ENCODE assay signal across 10 cellular contexts in the genomic region with DNA sequence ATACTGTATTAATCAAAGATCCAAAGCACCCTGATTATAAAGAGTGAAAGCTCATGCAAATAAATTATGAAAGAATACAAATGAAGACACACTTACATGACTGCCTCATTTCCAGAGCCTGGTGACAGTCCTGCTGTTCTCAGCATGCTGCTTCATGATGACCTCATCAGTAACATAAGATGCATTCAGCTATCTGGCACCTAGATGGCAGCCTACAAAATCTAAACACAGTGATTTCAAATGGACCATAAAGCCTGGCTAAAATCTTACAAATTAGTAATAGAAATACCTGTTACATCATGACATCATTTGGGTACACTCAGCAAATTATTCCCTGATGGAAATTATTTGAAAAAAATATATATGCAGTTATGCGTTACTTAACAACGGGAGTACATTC.
DNase-seq lines count a peak whose midpoint lies in the region; ATAC-seq and TF ChIP-seq lines count a peak whose summit lies in the region.
"Had no signal": no experiment of that assay in that cellular context is flagged by ENCODE, and none has a peak within 500 bp of the region (broad histone marks: within the 10 kb centered on the region; RNA-seq: fewer than 3 reads in every experiment).

No MANE protein-coding gene starts in this region.

- H3K4ac ChIP-seq in H9 (ENCODE audit: low read depth, low read length), result no peak overlapping the region

- H3K18ac ChIP-seq in H9 (ENCODE audit: insufficient read length, low read depth, low read length), result no peak overlapping the region

- H3K9ac ChIP-seq in H9 (ENCODE audit: extremely low read depth, insufficient read length, low read length), result no peak overlapping the region

- no peak overlapping the region for H3K27ac ChIP-seq in H9 (ENCODE audit: insufficient read length, low read depth, low read length)
- H3K27ac ChIP-seq: neutrophil had no signal

- H2BK15ac ChIP-seq in H9 (ENCODE audit: low read depth, low read length), result no peak overlapping the region

- H3K27ac Mint-ChIP-seq in H9, result no peak overlapping the region
- no peak overlapping the region for H3K27ac Mint-ChIP-seq in osteocyte (ENCODE audit: unreplicated experiment)
- no peak overlapping the region for H3K27ac Mint-ChIP-seq in stimulated activated naive B cell treated with anti-CD40 and anti-IgM and Interleukin-4, amounts not matched to agents 10 μg/mL and 1 μg/mL and 100 μg/mL, for 72 hours
- H3K27ac Mint-ChIP-seq: activated B cell treated with CpG ODN at 0.5 μM for 24 hours had no signal

- H3K9me3 Mint-ChIP-seq in H9 (peaks cover 2 to 3% of the 10 kb centered on the region in 2 experiments; a peak in 2 of 5 replicates), osteocyte (ENCODE audit: unreplicated experiment) (no peaks in the 10 kb centered on the region)
- peaks cover 1 to 4% of the 10 kb centered on the region in 2 donors for H3K9me3 Mint-ChIP-seq in stimulated activated naive B cell treated with anti-CD40 and anti-IgM and Interleukin-4, amounts not matched to agents 10 μg/mL and 1 μg/mL and 100 μg/mL, for 72 hours

- H2BK5ac ChIP-seq in H9 (ENCODE audit: insufficient read length, low read length), result no peak overlapping the region

- no peaks in the 10 kb centered on the region for H3K79me2 ChIP-seq in H9 (ENCODE audit: insufficient read depth, low read length)

- H3K56ac ChIP-seq in H9 (ENCODE audit: insufficient read length, low read depth, low read length), result no peak overlapping the region

- H4K5ac ChIP-seq in H9 (ENCODE audit: insufficient read length, low read depth, low read length), result no peak overlapping the region

- no peak overlapping the region for H3K14ac ChIP-seq in H9 (ENCODE audit: insufficient read depth, low read length)

- no peak overlapping the region for H4K8ac ChIP-seq in H9 (replicated peaks; ENCODE audit: insufficient read length, low read depth, low read length)

- H3K23me2 ChIP-seq in H9 (ENCODE audit: insufficient read length, low read depth, low read length, poor library complexity, severe bottlenecking), result no peaks in the 10 kb centered on the region

- peak; percentile 34 for DNase-seq in H9
- DNase-seq in NCI-H226, result peak; percentile 12
- DNase-seq in choroid plexus epithelial cell (ENCODE audit: low read depth), result peak; percentile 81
- DNase-seq in osteocyte (ENCODE audit: extremely low spot score, unreplicated experiment), result no peak
- DNase-seq in stimulated activated naive B cell treated with anti-CD40 and anti-IgM and Interleukin-4, amounts not matched to agents 10 μg/mL and 1 μg/mL and 100 μg/mL, for 72 hours, result no peak
- no peak for DNase-seq in GM13977 (ENCODE audit: low spot score)
- no peak for DNase-seq in stimulated activated naive CD4-positive, alpha-beta T cell (lab: John Stamatoyannopoulos, UW)
- DNase-seq: activated B cell treated with CpG ODN at 0.5 μM for 24 hours had no signal

- no peak overlapping the region for H2BK12ac ChIP-seq in H9 (ENCODE audit: insufficient read length, low read depth, low read length)

- H3K27me3 ChIP-seq in H9 (ENCODE audit: insufficient read depth, low read length), result no peaks in the 10 kb centered on the region
- H3K27me3 ChIP-seq: neutrophil had no signal

- H2BK20ac ChIP-seq in H9 (ENCODE audit: low read depth, low read length, poor library complexity, severe bottlenecking), result no peak overlapping the region

- H3K4me2 ChIP-seq in H9 (ENCODE audit: insufficient read depth, insufficient read length, low read length), result no peak overlapping the region

- H3K9me3 ChIP-seq in H9 (ENCODE audit: control insufficient read depth, low read depth, low read length), result no peaks in the 10 kb centered on the region
- H3K9me3 ChIP-seq: neutrophil had no signal

- no peak for ATAC-seq in stimulated activated naive B cell treated with anti-CD40 and anti-IgM and Interleukin-4, amounts not matched to agents 10 μg/mL and 1 μg/mL and 100 μg/mL, for 72 hours (replicated peaks)
- ATAC-seq in GM18907 (IDR thresholded peaks at IDR 0.05; ENCODE audit: unreplicated experiment), result no peak

- H2AFZ ChIP-seq in H9 (ENCODE audit: low read length), result no peak overlapping the region

- no peak overlapping the region for H2AK5ac ChIP-seq in H9 (ENCODE audit: insufficient read length, low read length)

- no peak overlapping the region for H3T11ph ChIP-seq in H9 (ENCODE audit: low read length)

- no peaks in the 10 kb centered on the region for H4K20me1 ChIP-seq in H9 (ENCODE audit: control insufficient read depth, insufficient read depth, insufficient read length)

- no peak overlapping the region for H4K91ac ChIP-seq in H9 (ENCODE audit: insufficient read length, low read depth, low read length)

- H3K4me3 ChIP-seq in choroid plexus epithelial cell (ENCODE audit: low read depth, low read length), result no peak overlapping the region

- no peaks in the 10 kb centered on the region for H3K36me3 Mint-ChIP-seq in H9 (ENCODE audit: insufficient read depth in 1 of 3, low read depth in 3 of 3)
- no peaks in the 10 kb centered on the region for H3K36me3 Mint-ChIP-seq in osteocyte (ENCODE audit: unreplicated experiment)
- no peaks in the 10 kb centered on the region for H3K36me3 Mint-ChIP-seq in stimulated activated naive B cell treated with anti-CD40 and anti-IgM and Interleukin-4, amounts not matched to agents 10 μg/mL and 1 μg/mL and 100 μg/mL, for 72 hours

- no peak overlapping the region for H2BK120ac ChIP-seq in H9 (ENCODE audit: low read depth, low read length, poor library complexity, severe bottlenecking)

- no peaks in the 10 kb centered on the region for H3K4me1 Mint-ChIP-seq in H9
- no peaks in the 10 kb centered on the region for H3K4me1 Mint-ChIP-seq in osteocyte (ENCODE audit: unreplicated experiment)
- H3K4me1 Mint-ChIP-seq in stimulated activated naive B cell treated with anti-CD40 and anti-IgM and Interleukin-4, amounts not matched to agents 10 μg/mL and 1 μg/mL and 100 μg/mL, for 72 hours, result no peaks in the 10 kb centered on the region
- H3K4me1 Mint-ChIP-seq: activated B cell treated with CpG ODN at 0.5 μM for 24 hours had no signal

- no peak overlapping the region for H3K4me3 Mint-ChIP-seq in H9
- H3K4me3 Mint-ChIP-seq in osteocyte (ENCODE audit: unreplicated experiment), result no peak overlapping the region
- no peak overlapping the region for H3K4me3 Mint-ChIP-seq in stimulated activated naive B cell treated with anti-CD40 and anti-IgM and Interleukin-4, amounts not matched to agents 10 μg/mL and 1 μg/mL and 100 μg/mL, for 72 hours
- H3K4me3 Mint-ChIP-seq: activated B cell treated with CpG ODN at 0.5 μM for 24 hours had no signal

- H3K4me1 ChIP-seq in H9 (ENCODE audit: insufficient read depth, low read length), result no peaks in the 10 kb centered on the region

- in situ Hi-C loops in GM13977 (cut with MboI; ENCODE audit: low pct_unique_long_range_greater_than_20kb, low sequenced_read_pairs, unreplicated experiment), result no loop called here

- no peak overlapping the region for H3K23ac ChIP-seq in H9 (ENCODE audit: insufficient read length, low read depth, low read length)

- no peaks in the 10 kb centered on the region for H3K27me3 Mint-ChIP-seq in H9 (ENCODE audit: low read depth)
- H3K27me3 Mint-ChIP-seq in osteocyte (ENCODE audit: unreplicated experiment), result peaks cover 6% of the 10 kb centered on the region
- H3K27me3 Mint-ChIP-seq in stimulated activated naive B cell treated with anti-CD40 and anti-IgM and Interleukin-4, amounts not matched to agents 10 μg/mL and 1 μg/mL and 100 μg/mL, for 72 hours, result no peaks in the 10 kb centered on the region
- H3K27me3 Mint-ChIP-seq: activated B cell treated with CpG ODN at 0.5 μM for 24 hours had no signal

- no CpG with 5 or more reads among the region's 2 CpGs for WGBS in H9 (ENCODE audit: extremely low coverage, insufficient read length, low lambda C conversion rate)

- TF ChIP-seq CTCF in H9 (conservative IDR thresholded peaks at IDR 0.05) (peak; percentile 61), choroid plexus epithelial cell (conservative IDR thresholded peaks at IDR 0.05; ENCODE audit: low read depth, low read length) (peak; percentile 60), osteocyte (IDR thresholded peaks at IDR 0.05) (peak; percentile 56), GM13977 (IDR thresholded peaks at IDR 0.05; ENCODE audit: extremely low read depth, insufficient read depth, missing control alignments) (no peak)

- no peaks in the 10 kb centered on the region for H3K79me1 ChIP-seq in H9 (ENCODE audit: insufficient read depth, low read depth, low read length, poor library complexity, severe bottlenecking)

Comparison
In these comparisons a context has a peak if more than half of its experiments do, and no peak if none do; other contexts are left out.
1. DNase-seq: peak in H9 (single experiment), NCI-H226 (single experiment) and choroid plexus epithelial cell (single experiment); none in osteocyte (single experiment), stimulated activated naive B cell treated with anti-CD40 and anti-IgM and Interleukin-4, amounts not matched to agents 10 μg/mL and 1 μg/mL and 100 μg/mL, for 72 hours (single experiment), GM13977 (single experiment) and stimulated activated naive CD4-positive, alpha-beta T cell (0 of 6).